Comparison of ENCODE assay signal across 23 cellular contexts in genomic region chr18:75202976-75203375, GRCh38. TPM values are rescaled to one million over a fixed set of nuclear protein-coding genes. Genes with fewer than 3 reads are reported as not detected.
A peak's percentile ranks its signal among the peaks of the same experiment; 100 is the strongest.
DNase-seq lines count a peak whose midpoint lies in the region; ATAC-seq and TF ChIP-seq lines count a peak whose summit lies in the region.
"Had no signal": no experiment of that assay in that cellular context is flagged by ENCODE, and none has a peak within 500 bp of the region (broad histone marks: within the 10 kb centered on the region; RNA-seq: fewer than 3 reads in every experiment).

No MANE protein-coding gene starts in this region.

- peaks cover 76% of the 10 kb centered on the region for H3K4me1 Mint-ChIP-seq in mesothelial cell of epicardium

- in situ Hi-C loops in astrocyte of the spinal cord (cut with HindIII; ENCODE audit: low sequenced_read_pairs), result no loop called here

- H3K36me3 ChIP-seq in stomach smooth muscle (ENCODE audit: control insufficient read depth in 2 of 2, insufficient read depth in 2 of 2, low read length in 2 of 2), result peaks cover 0 to 12% of the 10 kb centered on the region in 2 donors
- H3K36me3 ChIP-seq: prostate gland had no signal

- peak overlapping the region; percentile 29 for H3K4me3 Mint-ChIP-seq in mesothelial cell of epicardium
- H3K4me3 Mint-ChIP-seq: activated CD4-positive, alpha-beta memory T cell treated with anti-CD3 and anti-CD28 coated beads for 36 hours; activated T-cell treated with anti-CD3 and anti-CD28 coated beads, Interleukin-2, amount 50 U/mL, for 4 hours had no signal

- no peaks in the 10 kb centered on the region for H3K9me3 ChIP-seq in stomach smooth muscle (ENCODE audit: control insufficient read depth in 2 of 2, low read length in 2 of 2)
- H3K9me3 ChIP-seq: prostate gland had no signal

- peak overlapping the region; percentile 95 for H3K27ac ChIP-seq in stomach smooth muscle (ENCODE audit: low read length)
- H3K27ac ChIP-seq: VCaP had no signal

- no peaks in the 10 kb centered on the region for H3K27me3 ChIP-seq in stomach smooth muscle (ENCODE audit: control insufficient read depth in 1 of 2, insufficient read depth in 2 of 2, low read length in 2 of 2)

- H3K9me3 Mint-ChIP-seq in mesothelial cell of epicardium, result no peaks in the 10 kb centered on the region
- H3K9me3 Mint-ChIP-seq: activated CD4-positive, alpha-beta memory T cell treated with anti-CD3 and anti-CD28 coated beads for 36 hours; activated naive CD4-positive, alpha-beta T cell treated with anti-CD3 and anti-CD28 coated beads, Interleukin-2, amount 50 U/mL, for 72 hours; activated T-cell treated with anti-CD3 and anti-CD28 coated beads, Interleukin-2, amount 50 U/mL, for 4 hours; effector memory CD8-positive, alpha-beta T cell; IgD-negative memory B cell had no signal

- H3K27ac Mint-ChIP-seq in mesothelial cell of epicardium, result peak overlapping the region; percentile 18
- H3K27ac Mint-ChIP-seq: activated CD4-positive, alpha-beta memory T cell treated with anti-CD3 and anti-CD28 coated beads for 36 hours; activated naive CD4-positive, alpha-beta T cell treated with anti-CD3 and anti-CD28 coated beads, Interleukin-2, amount 50 U/mL, for 72 hours; effector memory CD8-positive, alpha-beta T cell had no signal

- DNase-seq in EH (ENCODE audit: low read depth), result peak; percentile 51
- peak; percentile 38 for DNase-seq in astrocyte of the spinal cord (ENCODE audit: low read depth, low spot score)
- no peak for DNase-seq in mesothelial cell of epicardium (ENCODE audit: low spot score in 2 of 2, unreplicated experiment in 2 of 2)
- no peak for DNase-seq in NCI-H446 treated with DMSO at 0.1 percent for 48 hours (lab: John Stamatoyannopoulos, UW)
- no peak for DNase-seq in GOT3 (lab: John Stamatoyannopoulos, UW)
- DNase-seq in mucosa of gallbladder (ENCODE audit: low spot score), result no peak
- DNase-seq: activated CD4-positive, alpha-beta memory T cell treated with anti-CD3 and anti-CD28 coated beads for 36 hours; activated T-cell treated with anti-CD3 and anti-CD28 coated beads, Interleukin-2, amount 50 U/mL, for 4 hours; Calu3; central memory CD4-positive, alpha-beta T cell; effector memory CD8-positive, alpha-beta T cell; foreskin melanocyte; NCI-H187; NCI-H446; NK-92 treated with Interleukin-12 subunit alpha and Interleukin-12 subunit beta, amount 100 ng/mL, for 24 hours; stimulated activated CD4-positive, alpha-beta T cell treated with anti-CD3 and anti-CD28 coated beads, Interleukin-15, amount 100 ng/mL, for 24 hours; stimulated activated naive CD4-positive, alpha-beta T cell had no signal

- H3K36me3 Mint-ChIP-seq in mesothelial cell of epicardium, result peaks cover 19% of the 10 kb centered on the region

- peak overlapping the region; percentile 79 to 89 for H3K9ac ChIP-seq in stomach smooth muscle (ENCODE audit: low read length in 2 of 2)

- TF ChIP-seq CTCF in astrocyte of the spinal cord (IDR thresholded peaks at IDR 0.05; ENCODE audit: low read depth, low read length) (no peak), mesothelial cell of epicardium (IDR thresholded peaks at IDR 0.05; ENCODE audit: unreplicated experiment) (no peak)

- no peak for ATAC-seq in HG03135 (IDR thresholded peaks at IDR 0.05; ENCODE audit: unreplicated experiment)
- ATAC-seq: activated naive CD4-positive, alpha-beta T cell treated with anti-CD3 and anti-CD28 coated beads, Interleukin-2, amount 50 U/mL, for 72 hours; activated T-cell treated with anti-CD3 and anti-CD28 coated beads, Interleukin-2, amount 50 U/mL, for 4 hours; effector memory CD8-positive, alpha-beta T cell had no signal

- H3K27me3 Mint-ChIP-seq in mesothelial cell of epicardium (ENCODE audit: low read depth), result peaks cover 2% of the 10 kb centered on the region
- H3K27me3 Mint-ChIP-seq: activated CD4-positive, alpha-beta memory T cell treated with anti-CD3 and anti-CD28 coated beads for 36 hours; effector memory CD8-positive, alpha-beta T cell had no signal

- H3K4me3 ChIP-seq in astrocyte of the spinal cord (ENCODE audit: low read depth, low read length) (peak overlapping the region; percentile 90), stomach smooth muscle (ENCODE audit: low read length in 2 of 2) (peak overlapping the region; percentile 64 to 98)
- H3K4me3 ChIP-seq: prostate gland had no signal

- H3K4me1 ChIP-seq in stomach smooth muscle (ENCODE audit: control insufficient read depth, insufficient read depth, low read length), result peaks cover 36% of the 10 kb centered on the region
- H3K4me1 ChIP-seq: prostate gland had no signal

RNA-seq across cellular contexts. Expression of gene PTGR3, which starts 6.0 kb away (rescaled TPM):
- total RNA-seq in mesothelial cell of epicardium (47.0 to 52.6 TPM (median 52.1 TPM) in 3 replicates), mucosa of gallbladder (41.1 TPM)

RNA-seq across cellular contexts. Expression of gene TSHZ1, which starts 7.6 kb away (rescaled TPM):
- 48.6 to 50.6 TPM (median 50.0 TPM) in 3 replicates for total RNA-seq in mesothelial cell of epicardium
- total RNA-seq in mucosa of gallbladder, result 32.0 TPM

Comparison
In these comparisons a context has a peak if more than half of its experiments do, and no peak if none do; other contexts are left out.
1. DNase-seq: peak in EH (single experiment) and astrocyte of the spinal cord (single experiment); none in mesothelial cell of epicardium (0 of 2), NCI-H446 treated with DMSO at 0.1 percent for 48 hours (single experiment), GOT3 (single experiment) and mucosa of gallbladder (single experiment).